Comparison of ENCODE assay signal across 8 cellular contexts in the genomic region with DNA sequence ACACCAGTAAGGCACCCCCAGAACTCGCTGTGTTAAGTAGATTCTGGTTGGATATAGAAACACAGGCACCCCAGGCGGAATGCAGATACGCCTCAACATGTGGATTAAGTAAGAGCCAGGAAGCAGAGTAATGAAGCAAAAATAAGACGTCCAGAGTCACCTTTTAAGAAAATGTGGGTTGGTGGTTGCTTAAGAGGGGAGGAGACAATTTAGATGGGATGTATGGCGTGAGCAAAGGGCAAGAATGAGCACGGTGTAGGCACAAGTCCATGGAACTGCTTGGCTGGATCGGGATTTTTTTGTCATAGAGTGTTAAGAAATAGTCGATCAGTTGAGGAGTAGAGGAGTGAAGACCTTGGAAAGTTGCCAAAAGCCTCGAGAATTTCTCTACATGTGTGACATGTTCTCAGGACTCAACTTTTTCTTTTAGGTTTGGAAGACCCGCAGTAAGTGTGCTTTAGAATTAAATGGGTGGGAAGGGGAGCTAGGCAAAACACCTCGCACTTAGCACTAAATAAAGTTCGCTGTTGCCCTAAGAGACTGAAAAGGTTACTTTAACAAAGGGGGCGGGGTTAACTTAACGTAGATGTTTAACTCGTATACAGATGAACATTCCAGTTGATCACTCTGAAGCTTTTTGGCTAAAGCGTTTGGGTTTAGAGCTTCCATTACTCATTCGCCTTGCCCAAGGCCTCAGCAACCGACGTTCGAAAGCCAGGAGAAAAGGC. TPM values are rescaled to one million over a fixed set of nuclear protein-coding genes. Genes with fewer than 3 reads are reported as not detected.
DNase-seq lines count a peak whose midpoint lies in the region; ATAC-seq, FAIRE-seq and TF ChIP-seq lines count a peak whose summit lies in the region.

No MANE protein-coding gene starts in this region.

- WGBS in pancreas, 2 donors: 27 to 28% methylated on average over 20 of the region's 20 CpGs

- CTCF ChIA-PET in PC-3 (lab: Charles Lee): interaction anchor here (0.6 to 1.4 kb wide), 13 partner anchors 11 to 676 kb away, joined by 3 to 13 read pairs (median 4); no protein-coding TSS in a partner anchor
- CTCF ChIA-PET in endothelial cell of umbilical vein (lab: Charles Lee): interaction anchor here (0.9 to 1.6 kb wide), 7 partner anchors 9 to 412 kb away, joined by 3 to 5 read pairs (median 4); partner anchors contain the start of gene DNAH7

- H3K27ac ChIP-seq in PC-3 (ENCODE audit: low read length) (peak overlapping the region; percentile 50), endothelial cell of umbilical vein (ENCODE audit: insufficient read depth, low read depth, low read length) (peak overlapping the region; percentile 30), pancreas (peak overlapping the region; percentile 74 to 100 (median 96))

- no peaks in the 10 kb centered on the region for H3F3A ChIP-seq in PC-3 (ENCODE audit: low read length, unreplicated experiment)

- H3K9ac ChIP-seq in PC-3 (ENCODE audit: low read length): peak overlapping the region; percentile 36
- H3K9ac ChIP-seq in endothelial cell of umbilical vein (replicated peaks; ENCODE audit: extremely low read depth, insufficient read depth, low read length): peak overlapping the region; percentile 53

- peak overlapping the region; percentile 84 for H2AFZ ChIP-seq in PC-3 (ENCODE audit: low read length)
- peak overlapping the region; percentile 74 for H2AFZ ChIP-seq in endothelial cell of umbilical vein (ENCODE audit: low read depth, low read length)

- H3K79me2 ChIP-seq in PC-3 (ENCODE audit: low read length) (peaks cover 32% of the 10 kb centered on the region), endothelial cell of umbilical vein (ENCODE audit: control insufficient read depth, insufficient read depth, low read length) (peaks cover 32% of the 10 kb centered on the region)

- H3K9me2 ChIP-seq in PC-3 (replicated peaks; ENCODE audit: low read length): no peaks in the 10 kb centered on the region

- intact Hi-C loops in PC-3 (cut with micrococcal nuclease): loop anchor here (1.0 to 5.0 kb wide), 4 partner anchors 80 to 959 kb away; no protein-coding TSS in a partner anchor
- intact Hi-C loops in endothelial cell of umbilical vein (cut with micrococcal nuclease): loop anchor here (2.0 to 10.0 kb wide), 3 partner anchors 294 to 949 kb away; partner anchors contain the start of gene DNAH7
- intact Hi-C loops in pancreas (cut with DNase I): no loop called here

- DNase-seq in DMS 273 (lab: John Stamatoyannopoulos, UW; ENCODE audit: unreplicated experiment) (peak; percentile 64), DMS 273 treated with DMSO at 0.1 percent for 48 hours (lab: John Stamatoyannopoulos, UW) (no peak), PC-3 (no peak), endothelial cell of umbilical vein (ENCODE audit: low read depth, low spot score) (no peak), pancreas (peak in 3 of 6 donors; percentile 8 to 31 (median 22)), UCSD-AML1 (lab: John Stamatoyannopoulos, UW; ENCODE audit: unreplicated experiment) (no peak)
- DNase-seq in effector CD4-positive, alpha-beta T cell: no peak

- H3K9me3 ChIP-seq in PC-3 (ENCODE audit: low read length): no peaks in the 10 kb centered on the region
- no peaks in the 10 kb centered on the region for H3K9me3 ChIP-seq in endothelial cell of umbilical vein (replicated peaks; ENCODE audit: control insufficient read depth, insufficient read depth, low read length)
- H3K9me3 ChIP-seq in pancreas: no peaks in the 10 kb centered on the region

- H3K27me3 ChIP-seq in PC-3 (ENCODE audit: low read length) (no peaks in the 10 kb centered on the region), endothelial cell of umbilical vein (ENCODE audit: control insufficient read depth in 2 of 2, insufficient read depth in 2 of 2, low read length in 2 of 2) (no peaks in the 10 kb centered on the region), pancreas (no peaks in the 10 kb centered on the region)

- POLR2A ChIA-PET in PC-3 (lab: Charles Lee; ENCODE audit: unreplicated experiment) (interaction anchor here (0.5 to 1.1 kb wide), 6 partner anchors 27 to 1690 kb away, joined by 3 to 13 read pairs (median 4); no protein-coding TSS in a partner anchor), endothelial cell of umbilical vein (lab: Charles Lee) (interaction anchor here (0.6 to 0.9 kb wide), 3 partner anchors 10 to 80 kb away, joined by 3 to 5 read pairs (median 3); no protein-coding TSS in a partner anchor)

- BruUV-seq in PC-3 (replicated peaks; lab: Mats Ljungman, UMichigan): TSS peak; percentile 67
- no TSS peak for BruUV-seq in endothelial cell of umbilical vein (replicated peaks; lab: Mats Ljungman, UMichigan)

- dilution Hi-C loops in endothelial cell of umbilical vein (cut with MboI; ENCODE audit: extremely low pct_ligation_motif_present, low sequenced_read_pairs): no loop called here

- ATAC-seq in PC-3 (no peak; the same call in 1 of the 2 replicates), pancreas (no peak), GM19035 (IDR thresholded peaks at IDR 0.05; ENCODE audit: unreplicated experiment) (no peak)

- no peak for FAIRE-seq in endothelial cell of umbilical vein (lab: Jason Lieb, UNC)
- FAIRE-seq in pancreas (lab: Jason Lieb, UNC): no peak

- H3K36me3 ChIP-seq in PC-3 (ENCODE audit: low read depth, low read length) (no peaks in the 10 kb centered on the region), endothelial cell of umbilical vein (ENCODE audit: control insufficient read depth in 2 of 2, extremely low read depth in 1 of 2, insufficient read depth in 2 of 2, low read length in 2 of 2) (no peaks in the 10 kb centered on the region), pancreas (no peaks in the 10 kb centered on the region)

- H3K4me3 ChIP-seq in PC-3 (ENCODE audit: low read length): peak overlapping the region; percentile 61
- peak overlapping the region in 2 of 3 experiments; percentile 13 to 52 for H3K4me3 ChIP-seq in endothelial cell of umbilical vein (replicated peaks in 1 of 3; ENCODE audit: insufficient read depth in 1 of 3, low read depth in 1 of 3, low read length in 3 of 3)
- peak overlapping the region in 3 of 4 donors; percentile 14 to 87 (median 30) for H3K4me3 ChIP-seq in pancreas

- TF ChIP-seq POLR2A in endothelial cell of umbilical vein (IDR thresholded peaks at IDR 0.05; ENCODE audit: low read depth, low read length): no peak

- H3K4me2 ChIP-seq in PC-3 (ENCODE audit: low read length): peak overlapping the region; percentile 79
- H3K4me2 ChIP-seq in endothelial cell of umbilical vein (ENCODE audit: insufficient read depth, low read length): peak overlapping the region; percentile 80

- H4K20me1 ChIP-seq in PC-3 (ENCODE audit: low read length) (peaks cover 19% of the 10 kb centered on the region), endothelial cell of umbilical vein (replicated peaks; ENCODE audit: control insufficient read depth, extremely low read depth, insufficient read depth, low read length) (peaks cover 4% of the 10 kb centered on the region)

- TF ChIP-seq CTCF in PC-3 (conservative IDR thresholded peaks at IDR 0.05; ENCODE audit: low read depth, low read length): no peak
- TF ChIP-seq CTCF in endothelial cell of umbilical vein (IDR thresholded peaks at IDR 0.05; ENCODE audit: extremely low read depth in 1 of 2, insufficient read depth in 1 of 2, low read depth in 1 of 2, low read length in 2 of 2): no peak
- TF ChIP-seq CTCF in pancreas (IDR thresholded peaks at IDR 0.05): no peak

- peaks cover 25% of the 10 kb centered on the region for H3K4me1 ChIP-seq in PC-3 (ENCODE audit: insufficient read depth, low read length)
- H3K4me1 ChIP-seq in endothelial cell of umbilical vein (ENCODE audit: control insufficient read depth, extremely low read depth, insufficient read depth, low read length): peaks cover 26% of the 10 kb centered on the region
- H3K4me1 ChIP-seq in pancreas: peaks cover 6 to 16% (median 10%) of the 10 kb centered on the region in 3 donors

- no peaks in the 10 kb centered on the region for H3K9me1 ChIP-seq in endothelial cell of umbilical vein (replicated peaks; ENCODE audit: control insufficient read depth, extremely low read depth, insufficient read depth, low read length)

TF ChIP-seq in endothelial cell of umbilical vein, 7 proteins besides CTCF, POLR2A, EP300 and RAD21:
- no peak for TF ChIP-seq POLR2AphosphoS5 (IDR thresholded peaks at IDR 0.05; ENCODE audit: insufficient read depth, low read depth, low read length)
- no peak for TF ChIP-seq MYC (IDR thresholded peaks at IDR 0.05; ENCODE audit: low read depth, low read length)
- TF ChIP-seq JUN (IDR thresholded peaks at IDR 0.05; ENCODE audit: borderline replicate concordance, insufficient read depth, insufficient read length, low read depth): no peak

RNA-seq across cellular contexts. Expression of gene SLC39A10, which starts 0.7 kb away (rescaled TPM):
- total RNA-seq in PC-3 (2014; rRNA removed): 18.6 and 19.9 TPM in 2 replicates
- total RNA-seq in endothelial cell of umbilical vein: 39.9 and 47.4 TPM in 2 replicates
- polyA plus RNA-seq in endothelial cell of umbilical vein: 8.9 and 11.4 TPM in 2 replicates
- polyA plus RNA-seq in endothelial cell of umbilical vein (2011; cell fraction: cytosol; rRNA removed): 7.1 and 8.5 TPM in 2 replicates
- polyA plus RNA-seq in endothelial cell of umbilical vein (2011; cell fraction: nucleus; rRNA removed): 15.4 and 18.9 TPM in 2 replicates
- polyA plus RNA-seq in endothelial cell of umbilical vein (2012): 28.4 and 29.3 TPM in 2 replicates
- 47.7 and 52.3 TPM in 2 replicates for polyA minus RNA-seq in endothelial cell of umbilical vein
- polyA minus RNA-seq in endothelial cell of umbilical vein (2011; cell fraction: cytosol; rRNA and poly(A)+ RNA removed): 70.2 TPM
- 28.7 and 42.1 TPM in 2 replicates for polyA minus RNA-seq in endothelial cell of umbilical vein (2011; cell fraction: nucleus; rRNA and poly(A)+ RNA removed)
- total RNA-seq in pancreas: 10 to 100 TPM; 10.6 to 17.3 (median 11.3) TPM
- 1 to 10 TPM; 6.3 to 8.5 TPM for polyA plus RNA-seq in pancreas

Comparison
In these comparisons a context has a peak if more than half of its experiments do, and no peak if none do; other contexts are left out.
1. H3K27ac ChIP-seq: peak in every context shown above with its lines; median percentile 96 in pancreas; 50 in PC-3; 30 in endothelial cell of umbilical vein.
2. intact Hi-C loops: an anchor here in PC-3 (1.0 to 5.0 kb wide) and endothelial cell of umbilical vein (2.0 to 10.0 kb wide); none called in pancreas.